ENCODE assay signal across 8 cellular contexts in the genomic region with DNA sequence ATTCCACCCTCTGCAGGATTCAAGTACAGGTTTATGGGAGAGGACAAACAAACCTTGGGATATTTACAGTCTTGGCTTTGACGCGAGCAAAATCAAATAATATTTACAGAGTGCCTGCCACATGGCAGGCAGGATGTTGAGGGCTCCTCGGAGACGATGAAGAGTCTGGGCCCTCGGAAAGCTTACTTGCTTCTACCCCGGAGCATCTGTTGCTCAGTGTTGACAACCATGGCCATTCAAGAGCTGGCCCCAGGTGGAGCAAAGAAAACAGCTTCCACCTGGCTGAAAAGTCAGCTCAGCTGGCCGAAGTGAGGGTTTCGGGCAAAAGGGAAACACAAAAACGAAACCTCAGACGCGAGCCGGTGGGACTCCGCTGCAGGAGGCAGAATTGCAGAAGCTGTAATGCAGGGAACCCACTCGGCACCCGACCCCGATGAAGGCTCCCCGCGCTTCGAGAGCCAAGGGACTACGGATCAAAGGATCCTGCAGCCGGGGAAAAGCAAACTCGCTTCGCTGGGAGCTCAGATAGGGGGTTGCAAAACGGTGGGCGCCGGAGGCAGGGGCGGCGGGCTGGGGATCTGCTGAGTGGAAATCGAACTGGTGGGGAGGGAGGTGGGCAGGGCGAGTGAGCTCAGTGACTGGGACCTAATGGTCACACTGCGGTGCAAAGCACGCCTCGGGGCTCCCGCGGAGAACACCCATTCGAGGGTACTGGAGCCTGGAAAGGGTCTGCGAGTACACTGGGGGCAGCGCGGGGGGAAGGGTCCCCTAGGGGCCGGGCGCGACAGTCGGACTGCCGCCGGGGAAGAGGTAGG. TPM values are rescaled to one million over a fixed set of nuclear protein-coding genes. Genes with fewer than 3 reads are reported as not detected.
DNase-seq lines count a peak whose midpoint lies in the region; ATAC-seq and TF ChIP-seq lines count a peak whose summit lies in the region.

No MANE protein-coding gene starts in this region.

- peak overlapping the region; percentile 98 for H3K27ac Mint-ChIP-seq in activated CD8-positive, alpha-beta memory T cell treated with anti-CD3 and anti-CD28 coated beads, Interleukin-2, amount 10 ng/mL, durations not matched to agents 7 days and 5 days

- H3K27me3 Mint-ChIP-seq in activated CD8-positive, alpha-beta memory T cell treated with anti-CD3 and anti-CD28 coated beads, Interleukin-2, amount 10 ng/mL, durations not matched to agents 7 days and 5 days: no peaks in the 10 kb centered on the region

- H3K4me3 ChIP-seq in GM12875 (ENCODE audit: low read depth, low read length) (peak overlapping the region; percentile 95), epithelial cell of esophagus (ENCODE audit: low read length) (peak overlapping the region; percentile 55), mucosa of stomach (ENCODE audit: low read length) (peak overlapping the region; percentile 52), stomach smooth muscle (ENCODE audit: low read length in 2 of 2) (peak overlapping the region; percentile 86 to 89)

- peaks cover 17% of the 10 kb centered on the region for H3K9me3 Mint-ChIP-seq in activated CD8-positive, alpha-beta memory T cell treated with anti-CD3 and anti-CD28 coated beads, Interleukin-2, amount 10 ng/mL, durations not matched to agents 7 days and 5 days (ENCODE audit: low read depth)

- peak; percentile 21 for ATAC-seq in activated CD8-positive, alpha-beta memory T cell treated with anti-CD3 and anti-CD28 coated beads, Interleukin-2, amount 10 ng/mL, durations not matched to agents 7 days and 5 days

- no peak overlapping the region for H3K27ac ChIP-seq in stomach smooth muscle (ENCODE audit: low read length)

- peak overlapping the region; percentile 66 for H3K9ac ChIP-seq in mucosa of stomach (ENCODE audit: low read length)
- peak overlapping the region; percentile 64 to 69 for H3K9ac ChIP-seq in stomach smooth muscle (ENCODE audit: low read length in 2 of 2)

- peaks cover 38% of the 10 kb centered on the region for H3K4me1 Mint-ChIP-seq in activated CD8-positive, alpha-beta memory T cell treated with anti-CD3 and anti-CD28 coated beads, Interleukin-2, amount 10 ng/mL, durations not matched to agents 7 days and 5 days

- peaks cover 33% of the 10 kb centered on the region for H3K36me3 Mint-ChIP-seq in activated CD8-positive, alpha-beta memory T cell treated with anti-CD3 and anti-CD28 coated beads, Interleukin-2, amount 10 ng/mL, durations not matched to agents 7 days and 5 days

- POLR2A ChIA-PET in HEK293T (lab: Yijun Ruan, JAX): interaction anchor here (0.7 to 1.2 kb wide), 8 partner anchors 9 to 87 kb away, joined by 3 to 6 read pairs (median 3); no protein-coding TSS in a partner anchor

- H3K36me3 ChIP-seq in mucosa of stomach (ENCODE audit: control insufficient read depth, insufficient read depth, low read length): no peaks in the 10 kb centered on the region
- H3K36me3 ChIP-seq in stomach smooth muscle (ENCODE audit: control insufficient read depth in 2 of 2, insufficient read depth in 2 of 2, low read length in 2 of 2): no peaks in the 10 kb centered on the region

- no peaks in the 10 kb centered on the region for H3K9me3 ChIP-seq in mucosa of stomach (ENCODE audit: control insufficient read depth, low read length)
- H3K9me3 ChIP-seq in stomach smooth muscle (ENCODE audit: control insufficient read depth in 2 of 2, low read length in 2 of 2): peaks cover 0 to 2% of the 10 kb centered on the region in 2 donors

- DNase-seq in HEK293T (ENCODE audit: extremely low spot score): peak; percentile 28
- DNase-seq in NCI-H2029 (lab: John Stamatoyannopoulos, UW): peak; percentile 13
- DNase-seq in activated CD8-positive, alpha-beta memory T cell treated with anti-CD3 and anti-CD28 coated beads, Interleukin-2, amount 10 ng/mL, durations not matched to agents 7 days and 5 days: peak; percentile 74
- DNase-seq in epithelial cell of esophagus (ENCODE audit: low read depth): no peak
- no peak for DNase-seq in globus pallidus (ENCODE audit: low spot score)

- TF ChIP-seq CTCF in GM12875 (IDR thresholded peaks at IDR 0.05; ENCODE audit: borderline replicate concordance, insufficient read depth, low read depth, low read length): no peak
- TF ChIP-seq CTCF in epithelial cell of esophagus (IDR thresholded peaks at IDR 0.05; ENCODE audit: insufficient read depth, low read depth, low read length, missing control alignments): no peak

- peak overlapping the region; percentile 94 for H3K4me3 Mint-ChIP-seq in activated CD8-positive, alpha-beta memory T cell treated with anti-CD3 and anti-CD28 coated beads, Interleukin-2, amount 10 ng/mL, durations not matched to agents 7 days and 5 days

- H3K4me1 ChIP-seq in mucosa of stomach (ENCODE audit: control insufficient read depth, insufficient read depth, low read length) (peaks cover 32% of the 10 kb centered on the region), stomach smooth muscle (ENCODE audit: control insufficient read depth, insufficient read depth, low read length) (peaks cover 20% of the 10 kb centered on the region)

- CTCF ChIA-PET in HEK293T (lab: Yijun Ruan, JAX): interaction anchor here (0.6 kb wide), 1 partner anchor 87 kb away, joined by 3 read pairs; no protein-coding TSS in a partner anchor
- CTCF ChIA-PET in activated CD8-positive, alpha-beta memory T cell treated with anti-CD3 and anti-CD28 coated beads, Interleukin-2, amount 10 ng/mL, durations not matched to agents 7 days and 5 days (lab: Charles Lee): interaction anchor here (1.1 to 2.9 kb wide), 12 partner anchors 9 to 112 kb away, joined by 3 to 24 read pairs (median 4); no protein-coding TSS in a partner anchor

- H3K27me3 ChIP-seq in mucosa of stomach (ENCODE audit: control insufficient read depth, insufficient read depth, low read length) (no peaks in the 10 kb centered on the region), stomach smooth muscle (ENCODE audit: control insufficient read depth in 1 of 2, insufficient read depth in 2 of 2, low read length in 2 of 2) (no peaks in the 10 kb centered on the region)

TF ChIP-seq in HEK293T, 16 proteins besides CTCF, POLR2A, EP300 and RAD21:
- TF ChIP-seq FOXM1 (IDR thresholded peaks at IDR 0.05; ENCODE audit: borderline replicate concordance) (no peak), L3MBTL2 (conservative IDR thresholded peaks at IDR 0.05) (peak; percentile 66), ARNT (IDR thresholded peaks at IDR 0.05) (no peak)

RNA-seq across cellular contexts. Expression of gene ATP8A1, which starts 0.8 kb away (rescaled TPM):
- 10 to 100 TPM; 31.3 to 43.8 TPM for total RNA-seq in activated CD8-positive, alpha-beta memory T cell treated with anti-CD3 and anti-CD28 coated beads, Interleukin-2, amount 10 ng/mL, durations not matched to agents 7 days and 5 days

Comparison
In these comparisons a context has a peak if more than half of its experiments do, and no peak if none do; other contexts are left out.
1. DNase-seq: peak in HEK293T (single experiment), NCI-H2029 (single experiment) and activated CD8-positive, alpha-beta memory T cell treated with anti-CD3 and anti-CD28 coated beads, Interleukin-2, amount 10 ng/mL, durations not matched to agents 7 days and 5 days (single experiment); none in epithelial cell of esophagus (single experiment) and globus pallidus (single experiment).
2. Peak in every context shown above with its lines, with median percentiles within 50 percentile points of each other: H3K4me3 ChIP-seq.